11 cellular contexts compared by ENCODE assay signal in the genomic region with DNA sequence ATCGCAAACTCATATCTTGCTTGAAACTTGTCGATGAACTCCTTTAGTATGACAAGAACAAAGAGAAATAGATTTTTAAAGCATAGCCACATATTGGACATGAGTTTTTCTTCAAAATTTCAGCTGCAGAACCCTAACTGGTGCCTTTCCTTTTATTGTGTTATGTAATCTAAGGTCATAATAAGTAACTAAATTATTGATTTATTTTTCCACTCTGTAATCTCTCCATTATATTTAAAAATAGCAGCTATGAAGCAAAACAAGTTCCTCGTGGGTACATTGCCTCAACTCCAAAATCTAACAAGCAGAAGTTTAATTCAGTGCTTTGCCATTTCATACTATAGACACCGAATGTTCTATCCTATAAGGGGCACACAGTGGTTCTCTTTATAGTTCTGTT.
"Had no signal": no experiment of that assay in that cellular context is flagged by ENCODE, and none has a peak within 500 bp of the region (broad histone marks: within the 10 kb centered on the region; RNA-seq: fewer than 3 reads in every experiment).

No MANE protein-coding gene starts in this region.

- H3K9ac ChIP-seq: GM23248 had no signal

- H3K4me2 ChIP-seq: GM23338 had no signal

- H3K4me3 ChIP-seq: GM23248, GM23338, HAP-1 had no signal

- H3K36me3 ChIP-seq: HAP-1 had no signal

- H3K27ac ChIP-seq: GM23248 had no signal

- H3K4me1 ChIP-seq: HAP-1 had no signal

- ATAC-seq: GM23338, HCT116 had no signal

- H3K9me3 ChIP-seq: HAP-1 had no signal

- DNase-seq: GM23248, GOT3, H7, H9, HCEC 1CT, HFFc6 had no signal

- FAIRE-seq: H1, H54 had no signal

- H2AFZ ChIP-seq: GM23248, GM23338 had no signal
